In the genomic region with DNA sequence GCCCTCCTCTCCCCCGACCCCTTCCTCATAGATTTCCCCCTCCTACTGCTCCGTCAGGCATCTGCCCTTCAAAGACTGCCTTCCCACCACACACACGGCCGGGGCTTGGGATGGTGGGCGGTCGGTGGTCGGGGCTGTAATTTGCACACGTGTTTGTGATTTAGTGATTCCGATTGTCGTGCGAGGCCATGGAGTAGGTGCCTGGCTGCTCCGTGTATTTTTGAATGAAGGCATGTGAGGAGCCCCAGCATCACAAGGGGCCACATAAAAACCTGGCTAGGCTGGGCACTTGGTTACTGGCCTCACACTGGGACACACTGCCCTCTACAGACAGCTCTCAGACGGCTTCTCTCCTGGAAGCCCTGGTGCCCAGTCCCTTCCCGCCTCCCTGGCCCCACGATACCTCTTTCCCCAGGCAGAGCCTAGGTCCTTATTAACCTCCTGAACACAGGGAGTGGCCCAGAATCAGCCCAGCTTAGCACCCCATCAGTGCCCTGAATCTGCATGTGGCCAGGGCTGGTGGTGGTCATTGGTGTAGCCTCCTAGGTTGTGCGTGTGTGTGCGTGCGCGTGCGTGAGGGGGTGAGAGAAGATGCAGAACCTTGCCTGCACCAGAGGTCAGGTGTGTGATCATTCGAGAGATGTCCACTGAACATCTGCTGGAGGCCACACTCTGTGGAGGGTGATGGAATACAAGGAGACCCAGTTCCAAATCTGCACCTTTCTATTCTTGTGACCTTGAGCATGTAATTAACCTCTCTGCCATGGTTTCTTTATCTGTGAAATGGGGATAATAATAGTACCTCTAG, we compare ENCODE assay signal across 1 cellular context.
TF ChIP-seq lines count a peak whose summit lies in the region.

No MANE protein-coding gene starts in this region.

TF ChIP-seq in HepG2, 621 proteins besides CTCF, POLR2A, EP300 and RAD21 (continued from another document and continues in another):
- TF ChIP-seq, protein P1, sequence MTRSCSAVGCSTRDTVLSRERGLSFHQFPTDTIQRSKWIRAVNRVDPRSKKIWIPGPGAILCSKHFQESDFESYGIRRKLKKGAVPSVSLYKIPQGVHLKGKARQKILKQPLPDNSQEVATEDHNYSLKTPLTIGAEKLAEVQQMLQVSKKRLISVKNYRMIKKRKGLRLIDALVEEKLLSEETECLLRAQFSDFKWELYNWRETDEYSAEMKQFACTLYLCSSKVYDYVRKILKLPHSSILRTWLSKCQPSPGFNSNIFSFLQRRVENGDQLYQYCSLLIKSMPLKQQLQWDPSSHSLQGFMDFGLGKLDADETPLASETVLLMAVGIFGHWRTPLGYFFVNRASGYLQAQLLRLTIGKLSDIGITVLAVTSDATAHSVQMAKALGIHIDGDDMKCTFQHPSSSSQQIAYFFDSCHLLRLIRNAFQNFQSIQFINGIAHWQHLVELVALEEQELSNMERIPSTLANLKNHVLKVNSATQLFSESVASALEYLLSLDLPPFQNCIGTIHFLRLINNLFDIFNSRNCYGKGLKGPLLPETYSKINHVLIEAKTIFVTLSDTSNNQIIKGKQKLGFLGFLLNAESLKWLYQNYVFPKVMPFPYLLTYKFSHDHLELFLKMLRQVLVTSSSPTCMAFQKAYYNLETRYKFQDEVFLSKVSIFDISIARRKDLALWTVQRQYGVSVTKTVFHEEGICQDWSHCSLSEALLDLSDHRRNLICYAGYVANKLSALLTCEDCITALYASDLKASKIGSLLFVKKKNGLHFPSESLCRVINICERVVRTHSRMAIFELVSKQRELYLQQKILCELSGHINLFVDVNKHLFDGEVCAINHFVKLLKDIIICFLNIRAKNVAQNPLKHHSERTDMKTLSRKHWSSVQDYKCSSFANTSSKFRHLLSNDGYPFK (CRISPR knock-in tag; IDR thresholded peaks at IDR 0.05; ENCODE audit: borderline replicate concordance), result peak; percentile 82
- TF ChIP-seq ZNF816 (CRISPR knock-in tag; IDR thresholded peaks at IDR 0.05; ENCODE audit: borderline replicate concordance), result no peak; the same call in 1 of the 2 replicates
- TF ChIP-seq TARDBP (CRISPR knock-in tag; IDR thresholded peaks at IDR 0.05), result peak; percentile 95
- TF ChIP-seq ZBTB7A (CRISPR knock-in tag; IDR thresholded peaks at IDR 0.05), result peak; percentile 83
- TF ChIP-seq SRSF9 (IDR thresholded peaks at IDR 0.05; ENCODE audit: borderline replicate concordance, insufficient read depth, low read depth, low read length, poor library complexity, severe bottlenecking), result no peak
- peak; percentile 98 for TF ChIP-seq ZNF556 (CRISPR knock-in tag; IDR thresholded peaks at IDR 0.05; ENCODE audit: borderline replicate concordance)
- TF ChIP-seq FOXK2 (IDR thresholded peaks at IDR 0.05), result no peak
- TF ChIP-seq ZNF75D (CRISPR knock-in tag; IDR thresholded peaks at IDR 0.05; ENCODE audit: borderline replicate concordance), result no peak
- TF ChIP-seq, protein P2, sequence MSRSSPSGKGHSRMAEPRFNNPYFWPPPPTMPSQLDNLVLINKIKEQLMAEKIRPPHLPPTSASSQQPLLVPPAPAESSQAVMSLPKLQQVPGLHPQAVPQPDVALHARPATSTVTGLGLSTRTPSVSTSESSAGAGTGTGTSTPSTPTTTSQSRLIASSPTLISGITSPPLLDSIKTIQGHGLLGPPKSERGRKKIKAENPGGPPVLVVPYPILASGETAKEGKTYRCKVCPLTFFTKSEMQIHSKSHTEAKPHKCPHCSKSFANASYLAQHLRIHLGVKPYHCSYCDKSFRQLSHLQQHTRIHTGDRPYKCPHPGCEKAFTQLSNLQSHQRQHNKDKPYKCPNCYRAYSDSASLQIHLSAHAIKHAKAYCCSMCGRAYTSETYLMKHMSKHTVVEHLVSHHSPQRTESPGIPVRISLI (CRISPR knock-in tag; IDR thresholded peaks at IDR 0.05; ENCODE audit: borderline replicate concordance), result peak; percentile 56; the same call in 1 of the 2 replicates
- TF ChIP-seq JDP2 (CRISPR knock-in tag; IDR thresholded peaks at IDR 0.05; ENCODE audit: borderline replicate concordance), result no peak
- TF ChIP-seq TAF1 (CRISPR knock-in tag; IDR thresholded peaks at IDR 0.05), result no peak
- no peak; the same call in 1 of the 2 replicates for TF ChIP-seq ZBTB1 (CRISPR knock-in tag; IDR thresholded peaks at IDR 0.05; ENCODE audit: borderline replicate concordance)
- TF ChIP-seq ZNF235 (CRISPR knock-in tag; IDR thresholded peaks at IDR 0.05; ENCODE audit: borderline replicate concordance), result no peak; the same call in 1 of the 2 replicates
- TF ChIP-seq, protein P3, sequence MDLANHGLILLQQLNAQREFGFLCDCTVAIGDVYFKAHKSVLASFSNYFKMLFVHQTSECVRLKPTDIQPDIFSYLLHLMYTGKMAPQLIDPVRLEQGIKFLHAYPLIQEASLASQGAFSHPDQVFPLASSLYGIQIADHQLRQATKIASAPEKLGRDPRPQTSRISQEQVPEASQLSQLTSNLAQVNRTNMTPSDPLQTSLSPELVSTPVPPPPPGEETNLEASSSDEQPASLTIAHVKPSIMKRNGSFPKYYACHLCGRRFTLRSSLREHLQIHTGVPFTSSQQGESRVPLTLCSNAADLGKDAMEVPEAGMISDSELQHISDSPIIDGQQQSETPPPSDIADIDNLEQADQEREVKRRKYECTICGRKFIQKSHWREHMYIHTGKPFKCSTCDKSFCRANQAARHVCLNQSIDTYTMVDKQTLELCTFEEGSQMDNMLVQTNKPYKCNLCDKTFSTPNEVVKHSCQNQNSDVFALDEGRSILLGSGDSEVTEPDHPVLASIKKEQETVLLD (CRISPR knock-in tag; IDR thresholded peaks at IDR 0.05; ENCODE audit: low read depth), result no peak
- TF ChIP-seq, protein P4, sequence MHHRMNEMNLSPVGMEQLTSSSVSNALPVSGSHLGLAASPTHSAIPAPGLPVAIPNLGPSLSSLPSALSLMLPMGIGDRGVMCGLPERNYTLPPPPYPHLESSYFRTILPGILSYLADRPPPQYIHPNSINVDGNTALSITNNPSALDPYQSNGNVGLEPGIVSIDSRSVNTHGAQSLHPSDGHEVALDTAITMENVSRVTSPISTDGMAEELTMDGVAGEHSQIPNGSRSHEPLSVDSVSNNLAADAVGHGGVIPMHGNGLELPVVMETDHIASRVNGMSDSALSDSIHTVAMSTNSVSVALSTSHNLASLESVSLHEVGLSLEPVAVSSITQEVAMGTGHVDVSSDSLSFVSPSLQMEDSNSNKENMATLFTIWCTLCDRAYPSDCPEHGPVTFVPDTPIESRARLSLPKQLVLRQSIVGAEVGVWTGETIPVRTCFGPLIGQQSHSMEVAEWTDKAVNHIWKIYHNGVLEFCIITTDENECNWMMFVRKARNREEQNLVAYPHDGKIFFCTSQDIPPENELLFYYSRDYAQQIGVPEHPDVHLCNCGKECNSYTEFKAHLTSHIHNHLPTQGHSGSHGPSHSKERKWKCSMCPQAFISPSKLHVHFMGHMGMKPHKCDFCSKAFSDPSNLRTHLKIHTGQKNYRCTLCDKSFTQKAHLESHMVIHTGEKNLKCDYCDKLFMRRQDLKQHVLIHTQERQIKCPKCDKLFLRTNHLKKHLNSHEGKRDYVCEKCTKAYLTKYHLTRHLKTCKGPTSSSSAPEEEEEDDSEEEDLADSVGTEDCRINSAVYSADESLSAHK (CRISPR knock-in tag; IDR thresholded peaks at IDR 0.05; ENCODE audit: borderline replicate concordance), result no peak
- TF ChIP-seq, protein P5, sequence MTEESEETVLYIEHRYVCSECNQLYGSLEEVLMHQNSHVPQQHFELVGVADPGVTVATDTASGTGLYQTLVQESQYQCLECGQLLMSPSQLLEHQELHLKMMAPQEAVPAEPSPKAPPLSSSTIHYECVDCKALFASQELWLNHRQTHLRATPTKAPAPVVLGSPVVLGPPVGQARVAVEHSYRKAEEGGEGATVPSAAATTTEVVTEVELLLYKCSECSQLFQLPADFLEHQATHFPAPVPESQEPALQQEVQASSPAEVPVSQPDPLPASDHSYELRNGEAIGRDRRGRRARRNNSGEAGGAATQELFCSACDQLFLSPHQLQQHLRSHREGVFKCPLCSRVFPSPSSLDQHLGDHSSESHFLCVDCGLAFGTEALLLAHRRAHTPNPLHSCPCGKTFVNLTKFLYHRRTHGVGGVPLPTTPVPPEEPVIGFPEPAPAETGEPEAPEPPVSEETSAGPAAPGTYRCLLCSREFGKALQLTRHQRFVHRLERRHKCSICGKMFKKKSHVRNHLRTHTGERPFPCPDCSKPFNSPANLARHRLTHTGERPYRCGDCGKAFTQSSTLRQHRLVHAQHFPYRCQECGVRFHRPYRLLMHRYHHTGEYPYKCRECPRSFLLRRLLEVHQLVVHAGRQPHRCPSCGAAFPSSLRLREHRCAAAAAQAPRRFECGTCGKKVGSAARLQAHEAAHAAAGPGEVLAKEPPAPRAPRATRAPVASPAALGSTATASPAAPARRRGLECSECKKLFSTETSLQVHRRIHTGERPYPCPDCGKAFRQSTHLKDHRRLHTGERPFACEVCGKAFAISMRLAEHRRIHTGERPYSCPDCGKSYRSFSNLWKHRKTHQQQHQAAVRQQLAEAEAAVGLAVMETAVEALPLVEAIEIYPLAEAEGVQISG (CRISPR knock-in tag; IDR thresholded peaks at IDR 0.05), result peak; percentile 79
- TF ChIP-seq, protein P6, sequence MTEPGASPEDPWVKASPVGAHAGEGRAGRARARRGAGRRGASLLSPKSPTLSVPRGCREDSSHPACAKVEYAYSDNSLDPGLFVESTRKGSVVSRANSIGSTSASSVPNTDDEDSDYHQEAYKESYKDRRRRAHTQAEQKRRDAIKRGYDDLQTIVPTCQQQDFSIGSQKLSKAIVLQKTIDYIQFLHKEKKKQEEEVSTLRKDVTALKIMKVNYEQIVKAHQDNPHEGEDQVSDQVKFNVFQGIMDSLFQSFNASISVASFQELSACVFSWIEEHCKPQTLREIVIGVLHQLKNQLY (CRISPR knock-in tag; IDR thresholded peaks at IDR 0.05), result no peak
- TF ChIP-seq SMARCC2 (IDR thresholded peaks at IDR 0.05), result no peak
- TF ChIP-seq MTA1 (CRISPR knock-in tag; IDR thresholded peaks at IDR 0.05; ENCODE audit: borderline replicate concordance), result peak; percentile 89; the same call in 1 of the 2 replicates
- no peak; the same call in 1 of the 2 replicates for TF ChIP-seq ZSCAN20 (CRISPR knock-in tag; IDR thresholded peaks at IDR 0.05; ENCODE audit: borderline replicate concordance)
- TF ChIP-seq RFX3 (CRISPR knock-in tag; IDR thresholded peaks at IDR 0.05), result no peak
- TF ChIP-seq ZNF382 (CRISPR knock-in tag; IDR thresholded peaks at IDR 0.05; ENCODE audit: borderline replicate concordance), result no peak
- 0 out of 2 replicates have a peak, but pooled peaks have one; percentile 76 for TF ChIP-seq ZNF589 (CRISPR knock-in tag; conservative IDR thresholded peaks at IDR 0.05)
- TF ChIP-seq FLYWCH1 (CRISPR knock-in tag; IDR thresholded peaks at IDR 0.05), result no peak
- peak; percentile 92 for TF ChIP-seq KLF13 (CRISPR knock-in tag; IDR thresholded peaks at IDR 0.05)
- TF ChIP-seq, protein P7, sequence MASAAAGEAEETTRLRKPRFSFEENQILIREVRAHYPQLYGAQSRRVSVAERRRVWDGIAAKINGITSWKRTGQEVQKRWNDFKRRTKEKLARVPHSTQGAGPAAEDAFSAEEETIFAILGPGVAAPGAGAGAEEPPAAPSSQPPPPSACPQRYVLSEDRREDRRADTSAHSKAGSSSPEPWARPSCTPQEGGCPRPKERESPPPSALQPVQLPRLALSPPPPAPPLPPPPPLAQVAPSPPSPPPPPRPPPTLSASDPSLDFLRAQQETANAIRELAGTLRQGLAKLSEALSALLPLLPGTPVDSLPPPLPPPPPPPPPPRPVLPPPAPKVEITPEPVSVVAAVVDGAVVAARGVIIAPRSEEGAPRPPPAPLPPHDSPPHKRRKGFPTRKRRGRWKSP (CRISPR knock-in tag; IDR thresholded peaks at IDR 0.05), result 0 out of 2 replicates have a peak, but pooled peaks have one; percentile 29
- TF ChIP-seq ELF4 (CRISPR knock-in tag; IDR thresholded peaks at IDR 0.05; ENCODE audit: borderline replicate concordance), result no peak
- TF ChIP-seq ZBTB21 (CRISPR knock-in tag; IDR thresholded peaks at IDR 0.05), result no peak
- TF ChIP-seq ZNF615 (CRISPR knock-in tag; IDR thresholded peaks at IDR 0.05; ENCODE audit: borderline replicate concordance), result no peak
- peak; percentile 33 for TF ChIP-seq DPF2 (CRISPR knock-in tag; IDR thresholded peaks at IDR 0.05; ENCODE audit: borderline replicate concordance, low read depth)
- TF ChIP-seq MLLT10 (CRISPR knock-in tag; IDR thresholded peaks at IDR 0.05), result no peak
- no peak for TF ChIP-seq RXRB (CRISPR knock-in tag; IDR thresholded peaks at IDR 0.05; ENCODE audit: borderline replicate concordance)
- no peak for TF ChIP-seq HHEX (CRISPR knock-in tag; IDR thresholded peaks at IDR 0.05)
- TF ChIP-seq POLR2G (IDR thresholded peaks at IDR 0.05; ENCODE audit: low read depth, low read length), result peak; percentile 54; the same call in 1 of the 2 replicates
- peak; percentile 71 for TF ChIP-seq SRY (CRISPR knock-in tag; IDR thresholded peaks at IDR 0.05)
- TF ChIP-seq PITX1 (CRISPR knock-in tag; IDR thresholded peaks at IDR 0.05), result peak; percentile 53; the same call in 1 of the 2 replicates
- no peak for TF ChIP-seq MYNN (CRISPR knock-in tag; IDR thresholded peaks at IDR 0.05; ENCODE audit: low read depth)
- 0 out of 2 replicates have a peak, but pooled peaks have one; percentile 53 for TF ChIP-seq IRX3 (CRISPR knock-in tag; IDR thresholded peaks at IDR 0.05; ENCODE audit: borderline replicate concordance, low read depth)
- TF ChIP-seq, protein P8, sequence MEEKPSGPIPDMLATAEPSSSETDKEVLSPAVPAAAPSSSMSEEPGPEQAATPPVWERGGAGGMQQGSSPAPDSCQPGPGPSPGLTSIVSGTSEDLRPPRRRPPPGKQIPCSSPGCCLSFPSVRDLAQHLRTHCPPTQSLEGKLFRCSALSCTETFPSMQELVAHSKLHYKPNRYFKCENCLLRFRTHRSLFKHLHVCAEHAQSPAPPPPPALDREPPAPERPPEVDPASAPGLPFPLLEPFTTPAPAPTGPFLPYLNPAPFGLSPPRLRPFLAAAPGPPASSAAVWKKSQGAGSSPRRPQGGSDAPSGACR (CRISPR knock-in tag; IDR thresholded peaks at IDR 0.05), result peak; percentile 96; the same call in 1 of the 2 replicates
- no peak for TF ChIP-seq ZNF20 (CRISPR knock-in tag; IDR thresholded peaks at IDR 0.05)
- TF ChIP-seq SPEN (CRISPR knock-in tag; IDR thresholded peaks at IDR 0.05; ENCODE audit: low read depth), result peak; percentile 78
- no peak; the same call in 1 of the 2 replicates for TF ChIP-seq MIER3 (CRISPR knock-in tag; IDR thresholded peaks at IDR 0.05; ENCODE audit: borderline replicate concordance)
- 0 out of 2 replicates have a peak, but pooled peaks have one; percentile 30 for TF ChIP-seq TP53 (CRISPR knock-in tag; conservative IDR thresholded peaks at IDR 0.05)
- TF ChIP-seq, protein P9, sequence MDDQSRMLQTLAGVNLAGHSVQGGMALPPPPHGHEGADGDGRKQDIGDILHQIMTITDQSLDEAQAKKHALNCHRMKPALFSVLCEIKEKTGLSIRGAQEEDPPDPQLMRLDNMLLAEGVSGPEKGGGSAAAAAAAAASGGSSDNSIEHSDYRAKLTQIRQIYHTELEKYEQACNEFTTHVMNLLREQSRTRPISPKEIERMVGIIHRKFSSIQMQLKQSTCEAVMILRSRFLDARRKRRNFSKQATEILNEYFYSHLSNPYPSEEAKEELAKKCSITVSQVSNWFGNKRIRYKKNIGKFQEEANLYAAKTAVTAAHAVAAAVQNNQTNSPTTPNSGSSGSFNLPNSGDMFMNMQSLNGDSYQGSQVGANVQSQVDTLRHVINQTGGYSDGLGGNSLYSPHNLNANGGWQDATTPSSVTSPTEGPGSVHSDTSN (CRISPR knock-in tag; IDR thresholded peaks at IDR 0.05; ENCODE audit: borderline replicate concordance), result no peak
- peak; percentile 81; the same call in 1 of the 2 replicates for TF ChIP-seq TGIF2 (CRISPR knock-in tag; IDR thresholded peaks at IDR 0.05)
